Comparison of ENCODE assay signal across 10 cellular contexts in the genomic region with DNA sequence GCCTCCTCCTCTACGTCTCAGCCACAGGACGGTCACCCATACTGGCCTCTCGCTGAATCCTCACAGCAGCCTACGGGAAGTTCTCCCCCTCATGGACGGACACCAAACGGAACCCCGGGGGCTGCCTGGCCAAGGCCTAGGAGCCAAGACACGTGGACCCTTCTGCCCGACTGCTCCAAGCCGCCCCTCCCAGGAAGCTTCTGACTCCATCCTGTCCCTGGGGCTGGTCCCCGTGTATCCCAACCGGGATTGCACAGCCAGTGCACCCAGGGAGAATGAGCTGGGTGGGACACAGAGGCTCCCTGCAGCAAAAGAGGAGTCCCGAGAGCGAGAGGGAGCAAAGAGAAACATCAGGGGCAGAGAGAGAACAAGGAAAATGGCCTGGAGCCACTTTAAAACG. TPM values are rescaled to one million over a fixed set of nuclear protein-coding genes. Genes with fewer than 3 reads are reported as not detected.
DNase-seq lines count a peak whose midpoint lies in the region; ATAC-seq and TF ChIP-seq lines count a peak whose summit lies in the region.
"Had no signal": no experiment of that assay in that cellular context is flagged by ENCODE, and none has a peak within 500 bp of the region (broad histone marks: within the 10 kb centered on the region; RNA-seq: fewer than 3 reads in every experiment).

No MANE protein-coding gene starts in this region.

- no peak overlapping the region for H3K4ac ChIP-seq in mesenchymal stem cell (ENCODE audit: low read depth in 1 of 2, low read length in 2 of 2)

- H3K27ac Mint-ChIP-seq in activated naive CD4-positive, alpha-beta T cell treated with anti-CD3 and anti-CD28 coated beads, Interleukin-2, amount 50 U/mL, for 72 hours, result peak overlapping the region; percentile 95 to 97

- DNase-seq in stimulated activated CD4-positive, alpha-beta T cell treated with anti-CD3 and anti-CD28 coated beads, Interleukin-4, amount 100 ng/mL, for 24 hours, result peak; percentile 25
- no peak for DNase-seq in stimulated activated CD4-positive, alpha-beta T cell treated with anti-CD3 and anti-CD28 coated beads, Interleukin-4, amount 100 ng/mL, for 1 hour
- peak; percentile 29 to 65 for DNase-seq in activated naive CD4-positive, alpha-beta T cell treated with anti-CD3 and anti-CD28 coated beads, Interleukin-2, amount 50 U/mL, for 72 hours (ENCODE audit: low spot score in 2 of 2)
- DNase-seq in mesenchymal stem cell (no peak), T1000 (lab: John Stamatoyannopoulos, UW) (no peak), WERI-Rb-1 (no peak), hepatocyte (ENCODE audit: low spot score) (no peak), NCI-H2029 treated with DMSO at 0.1 percent for 48 hours (lab: John Stamatoyannopoulos, UW) (no peak)
- DNase-seq: NCI-H1436 had no signal

- no peak for TF ChIP-seq CTCF in WERI-Rb-1 (IDR thresholded peaks at IDR 0.05; ENCODE audit: low read depth, low read length)
- TF ChIP-seq CTCF in hepatocyte (IDR thresholded peaks at IDR 0.05; ENCODE audit: poor library complexity), result no peak

- peaks cover 11% of the 10 kb centered on the region for H3K4me1 ChIP-seq in mesenchymal stem cell (ENCODE audit: control insufficient read depth, insufficient read depth, low read depth, low read length)
- H3K4me1 ChIP-seq in hepatocyte (ENCODE audit: insufficient read depth), result peaks cover 4% of the 10 kb centered on the region

- H2BK120ac ChIP-seq in mesenchymal stem cell (ENCODE audit: low read depth, low read length), result no peak overlapping the region

- no peak overlapping the region for H4K8ac ChIP-seq in mesenchymal stem cell (ENCODE audit: low read length)

- H3K23ac ChIP-seq in mesenchymal stem cell (ENCODE audit: low read length in 2 of 2), result no peak overlapping the region

- H2BK12ac ChIP-seq in mesenchymal stem cell (ENCODE audit: low read length in 2 of 2), result no peak overlapping the region

- H3K9me3 Mint-ChIP-seq in activated naive CD4-positive, alpha-beta T cell treated with anti-CD3 and anti-CD28 coated beads, Interleukin-2, amount 50 U/mL, for 72 hours, result no peaks in the 10 kb centered on the region

- H2AFZ ChIP-seq in mesenchymal stem cell (ENCODE audit: low read depth, low read length) (no peak overlapping the region), hepatocyte (no peak overlapping the region)

- no peak for ATAC-seq in activated naive CD4-positive, alpha-beta T cell treated with anti-CD3 and anti-CD28 coated beads, Interleukin-2, amount 50 U/mL, for 72 hours
- ATAC-seq: HCT116 had no signal

- peaks cover 44 to 50% of the 10 kb centered on the region in 2 donors for H3K36me3 Mint-ChIP-seq in activated naive CD4-positive, alpha-beta T cell treated with anti-CD3 and anti-CD28 coated beads, Interleukin-2, amount 50 U/mL, for 72 hours

- H3K79me2 ChIP-seq in hepatocyte, result no peaks in the 10 kb centered on the region

- H3K9me2 ChIP-seq in hepatocyte (replicated peaks; ENCODE audit: insufficient read depth), result no peaks in the 10 kb centered on the region

- H3K9me3 ChIP-seq in mesenchymal stem cell (ENCODE audit: control insufficient read depth, low read length) (no peaks in the 10 kb centered on the region), WERI-Rb-1 (ENCODE audit: severe bottlenecking) (no peaks in the 10 kb centered on the region), hepatocyte (ENCODE audit: low read depth) (no peaks in the 10 kb centered on the region)

- H3K27me3 ChIP-seq in mesenchymal stem cell (ENCODE audit: control insufficient read depth in 1 of 2, insufficient read depth in 1 of 2, low read length in 2 of 2), result peaks cover 18 to 28% of the 10 kb centered on the region in 2 experiments
- H3K27me3 ChIP-seq in WERI-Rb-1 (ENCODE audit: insufficient read depth, low read depth, severe bottlenecking), result no peaks in the 10 kb centered on the region
- H3K27me3 ChIP-seq in hepatocyte, result peaks cover 27% of the 10 kb centered on the region

- H3K4me2 ChIP-seq in mesenchymal stem cell (ENCODE audit: low read length, poor library complexity, severe bottlenecking), result no peak overlapping the region
- H3K4me2 ChIP-seq in hepatocyte, result no peak overlapping the region

- H3K79me1 ChIP-seq in mesenchymal stem cell (replicated peaks; ENCODE audit: low read length, poor library complexity, severe bottlenecking), result no peaks in the 10 kb centered on the region

- H2BK15ac ChIP-seq in mesenchymal stem cell (ENCODE audit: low read depth, poor library complexity, severe bottlenecking), result peak overlapping the region; percentile 20

- H3K4me3 ChIP-seq in mesenchymal stem cell (ENCODE audit: insufficient read depth in 1 of 2, low read depth in 1 of 2, low read length in 2 of 2), result no peak overlapping the region
- H3K4me3 ChIP-seq in WERI-Rb-1 (ENCODE audit: low read depth, low read length), result no peak overlapping the region
- H3K4me3 ChIP-seq in hepatocyte, result no peak overlapping the region

- no peak overlapping the region for H4K91ac ChIP-seq in mesenchymal stem cell (ENCODE audit: low read length)

- H3K18ac ChIP-seq in mesenchymal stem cell (ENCODE audit: low read depth in 1 of 2, low read length in 2 of 2), result no peak overlapping the region

- H3K36me3 ChIP-seq in mesenchymal stem cell (ENCODE audit: control insufficient read depth in 1 of 2, insufficient read depth in 2 of 2, low read depth in 1 of 2, low read length in 2 of 2) (no peaks in the 10 kb centered on the region), WERI-Rb-1 (peaks cover 8% of the 10 kb centered on the region), hepatocyte (replicated peaks; ENCODE audit: insufficient read depth, low read depth) (no peaks in the 10 kb centered on the region)

- H2BK5ac ChIP-seq in mesenchymal stem cell (ENCODE audit: low read depth, low read length, poor library complexity, severe bottlenecking), result no peak overlapping the region

- H4K20me1 ChIP-seq in hepatocyte (ENCODE audit: insufficient read depth, poor library complexity, severe bottlenecking), result no peaks in the 10 kb centered on the region

- no peak overlapping the region for H2AK5ac ChIP-seq in mesenchymal stem cell (ENCODE audit: low read length, severe bottlenecking)

- no peak overlapping the region for H3K9ac ChIP-seq in mesenchymal stem cell (ENCODE audit: low read length)

- 92% methylated on average over 15 of the region's 15 CpGs for WGBS in mesenchymal stem cell
- WGBS in hepatocyte (ENCODE audit: low lambda C conversion rate, missing lambda C conversion rate), result 81% methylated on average over 15 of the region's 15 CpGs

- H3K14ac ChIP-seq in mesenchymal stem cell (ENCODE audit: low read length in 2 of 2), result no peak overlapping the region

- H3K27ac ChIP-seq in mesenchymal stem cell (ENCODE audit: low read length, poor library complexity, severe bottlenecking) (no peak overlapping the region), WERI-Rb-1 (no peak overlapping the region), hepatocyte (no peak overlapping the region)

RNA-seq across cellular contexts. Expression of gene FAM78A, which starts 3.2 kb away (rescaled TPM):
- total RNA-seq in activated naive CD4-positive, alpha-beta T cell treated with anti-CD3 and anti-CD28 coated beads, Interleukin-2, amount 50 U/mL, for 72 hours, result 10 to 100 TPM; 23.0 to 45.7 TPM
- 0.72 TPM for polyA plus RNA-seq in mesenchymal stem cell (2013, experiment 1 of 2)
- polyA plus RNA-seq in mesenchymal stem cell (2013, experiment 2 of 2), result 0.75 TPM
- total RNA-seq in hepatocyte, result 0.27 and 0.52 TPM in 2 replicates
- 0.61 TPM in 1 of 2 replicates, not detected in the other for polyA plus RNA-seq in hepatocyte

RNA-seq across cellular contexts. Expression of gene PLPP7, which starts 16.4 kb away (rescaled TPM):
- total RNA-seq in activated naive CD4-positive, alpha-beta T cell treated with anti-CD3 and anti-CD28 coated beads, Interleukin-2, amount 50 U/mL, for 72 hours, result under 1 TPM; 0.14 to 0.37 TPM
- 0.17 TPM for polyA plus RNA-seq in mesenchymal stem cell (2013, experiment 1 of 2)
- 0.14 TPM for polyA plus RNA-seq in mesenchymal stem cell (2013, experiment 2 of 2)
- total RNA-seq in hepatocyte, result 0.20 TPM in 1 of 2 replicates, not detected in the other
- 0.46 and 0.92 TPM in 2 replicates for polyA plus RNA-seq in hepatocyte

Comparison
In these comparisons a context has a peak if more than half of its experiments do, and no peak if none do; other contexts are left out.
1. DNase-seq: peak in stimulated activated CD4-positive, alpha-beta T cell treated with anti-CD3 and anti-CD28 coated beads, Interleukin-4, amount 100 ng/mL, for 24 hours (single experiment) and activated naive CD4-positive, alpha-beta T cell treated with anti-CD3 and anti-CD28 coated beads, Interleukin-2, amount 50 U/mL, for 72 hours (2 of 2); none in stimulated activated CD4-positive, alpha-beta T cell treated with anti-CD3 and anti-CD28 coated beads, Interleukin-4, amount 100 ng/mL, for 1 hour (single experiment), mesenchymal stem cell (single experiment), T1000 (single experiment), WERI-Rb-1 (single experiment), hepatocyte (single experiment) and NCI-H2029 treated with DMSO at 0.1 percent for 48 hours (single experiment).
2. RNA of gene FAM78A, which starts 3.2 kb away (total RNA-seq): 23.0 to 45.7 TPM in activated naive CD4-positive, alpha-beta T cell treated with anti-CD3 and anti-CD28 coated beads, Interleukin-2, amount 50 U/mL, for 72 hours; 0.27 to 0.52 TPM in hepatocyte; every median in the first group is over 10 times any median in the second.